19 cellular contexts compared by ENCODE assay signal in the genomic region with DNA sequence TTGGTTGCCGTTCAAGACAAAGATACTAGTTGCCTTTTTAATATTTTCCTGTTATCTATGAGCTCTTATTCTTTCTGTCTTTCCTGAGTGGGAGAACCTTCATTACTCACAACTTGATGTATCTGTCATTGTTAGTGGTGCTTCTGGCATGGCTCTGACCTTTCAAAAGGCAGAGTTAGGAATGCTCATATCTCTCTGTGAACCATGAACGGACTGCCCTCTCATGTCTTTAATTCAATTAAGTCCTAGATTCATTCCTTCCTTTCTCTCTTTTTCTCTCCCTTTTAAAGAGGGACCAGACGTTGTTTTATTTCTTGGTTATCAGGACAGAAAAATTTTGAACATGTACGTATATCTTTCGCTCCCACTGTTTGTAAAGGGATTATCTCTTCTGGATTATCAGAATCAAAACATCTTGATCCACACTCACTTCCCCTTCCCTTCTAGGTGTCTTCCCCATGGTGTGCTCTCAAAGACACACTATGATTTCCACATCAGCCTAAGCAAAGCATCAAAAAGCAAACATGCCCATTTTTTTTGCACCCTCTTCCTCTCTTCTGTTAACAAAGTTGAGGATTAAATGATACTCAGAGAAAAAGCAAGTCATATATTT.
DNase-seq lines count a peak whose midpoint lies in the region; ATAC-seq and TF ChIP-seq lines count a peak whose summit lies in the region.
"Had no signal": no experiment of that assay in that cellular context is flagged by ENCODE, and none has a peak within 500 bp of the region (broad histone marks: within the 10 kb centered on the region; RNA-seq: fewer than 3 reads in every experiment).

No MANE protein-coding gene starts in this region.

- H3K27ac Mint-ChIP-seq in activated naive CD4-positive, alpha-beta T cell treated with anti-CD3 and anti-CD28 coated beads, Interleukin-2, amount 50 U/mL, for 24 hours = peak overlapping the region; percentile 3
- no peak overlapping the region for H3K27ac Mint-ChIP-seq in stimulated activated naive B cell treated with anti-CD40 and anti-IgM and Interleukin-4, amounts not matched to agents 10 μg/mL and 1 μg/mL and 100 μg/mL, for 72 hours
- H3K27ac Mint-ChIP-seq: WTC11 had no signal

- no peaks in the 10 kb centered on the region for H3K36me3 Mint-ChIP-seq in activated naive CD4-positive, alpha-beta T cell treated with anti-CD3 and anti-CD28 coated beads, Interleukin-2, amount 50 U/mL, for 24 hours
- no peaks in the 10 kb centered on the region for H3K36me3 Mint-ChIP-seq in activated T-cell treated with anti-CD3 and anti-CD28 coated beads, Interleukin-2, amount 50 U/mL, for 4 hours (ENCODE audit: insufficient read depth)
- H3K36me3 Mint-ChIP-seq in stimulated activated naive B cell treated with anti-CD40 and anti-IgM and Interleukin-4, amounts not matched to agents 10 μg/mL and 1 μg/mL and 100 μg/mL, for 72 hours = peaks cover 0 to 5% of the 10 kb centered on the region in 2 donors
- H3K36me3 Mint-ChIP-seq: WTC11 had no signal

- H3K36me3 ChIP-seq in stomach = no peaks in the 10 kb centered on the region
- H3K36me3 ChIP-seq: BLaER1 had no signal

- DNase-seq in activated naive CD4-positive, alpha-beta T cell (lab: John Stamatoyannopoulos, UW) = no peak
- peak; percentile 14 for DNase-seq in OCI-M1 (lab: John Stamatoyannopoulos, UW)
- DNase-seq in fibroblast of villous mesenchyme (ENCODE audit: low read depth) = peak; percentile 67
- no peak for DNase-seq in stomach
- no peak for DNase-seq in activated T-cell treated with anti-CD3 and anti-CD28 coated beads, Interleukin-2, amount 50 U/mL, for 4 hours
- DNase-seq in stimulated activated naive B cell treated with anti-CD40 and anti-IgM and Interleukin-4, amounts not matched to agents 10 μg/mL and 1 μg/mL and 100 μg/mL, for 72 hours = no peak
- DNase-seq: activated CD4-positive, alpha-beta T cell treated with anti-CD3 and anti-CD28 coated beads, Interleukin-2, amount 50 U/mL, for 4 hours; activated T-cell treated with anti-CD3 and anti-CD28 coated beads for 4 hours; effector CD4-positive, alpha-beta T cell; EL; NCI-H1417 treated with DMSO at 0.1 percent for 48 hours; occipital lobe; SHP77 treated with DMSO at 0.1 percent for 48 hours; T-helper 2 cell had no signal

- TF ChIP-seq EP300 in stomach (IDR thresholded peaks at IDR 0.05) = no peak

- TF ChIP-seq POLR2A in stomach (IDR thresholded peaks at IDR 0.05) = no peak

- H3K9me3 Mint-ChIP-seq in activated naive CD4-positive, alpha-beta T cell treated with anti-CD3 and anti-CD28 coated beads, Interleukin-2, amount 50 U/mL, for 24 hours = no peaks in the 10 kb centered on the region
- no peaks in the 10 kb centered on the region for H3K9me3 Mint-ChIP-seq in activated T-cell treated with anti-CD3 and anti-CD28 coated beads, Interleukin-2, amount 50 U/mL, for 4 hours
- H3K9me3 Mint-ChIP-seq in stimulated activated naive B cell treated with anti-CD40 and anti-IgM and Interleukin-4, amounts not matched to agents 10 μg/mL and 1 μg/mL and 100 μg/mL, for 72 hours = no peaks in the 10 kb centered on the region

- no peak for TF ChIP-seq CTCF in fibroblast of villous mesenchyme (IDR thresholded peaks at IDR 0.05; ENCODE audit: insufficient read depth, low read depth, low read length)
- no peak for TF ChIP-seq CTCF in stomach (IDR thresholded peaks at IDR 0.05)

- H3K9me3 ChIP-seq in stomach = no peaks in the 10 kb centered on the region
- H3K9me3 ChIP-seq: BLaER1 had no signal

- peak overlapping the region in 3 of 5 donors; percentile 41 to 73 (median 60) for H3K27ac ChIP-seq in stomach
- H3K27ac ChIP-seq: BLaER1 had no signal

- no peak for ATAC-seq in activated T-cell treated with anti-CD3 and anti-CD28 coated beads, Interleukin-2, amount 50 U/mL, for 4 hours
- ATAC-seq in HG03469 (IDR thresholded peaks at IDR 0.05; ENCODE audit: unreplicated experiment) = no peak
- no peak for ATAC-seq in stimulated activated naive B cell treated with anti-CD40 and anti-IgM and Interleukin-4, amounts not matched to agents 10 μg/mL and 1 μg/mL and 100 μg/mL, for 72 hours (replicated peaks)
- ATAC-seq: HCT116, WTC11 had no signal

- H3K4me3 ChIP-seq in fibroblast of villous mesenchyme (ENCODE audit: low read depth, low read length) = no peak overlapping the region
- no peak overlapping the region for H3K4me3 ChIP-seq in stomach
- H3K4me3 ChIP-seq: BLaER1 had no signal

- H3K4me1 Mint-ChIP-seq in activated naive CD4-positive, alpha-beta T cell treated with anti-CD3 and anti-CD28 coated beads, Interleukin-2, amount 50 U/mL, for 24 hours = peaks cover 85% of the 10 kb centered on the region
- H3K4me1 Mint-ChIP-seq in activated T-cell treated with anti-CD3 and anti-CD28 coated beads, Interleukin-2, amount 50 U/mL, for 4 hours (ENCODE audit: low read depth) = peaks cover 63% of the 10 kb centered on the region
- peaks cover 47 to 72% of the 10 kb centered on the region in 2 donors for H3K4me1 Mint-ChIP-seq in stimulated activated naive B cell treated with anti-CD40 and anti-IgM and Interleukin-4, amounts not matched to agents 10 μg/mL and 1 μg/mL and 100 μg/mL, for 72 hours

- peaks cover 42 to 98% (median 74%) of the 10 kb centered on the region in 4 donors for H3K4me1 ChIP-seq in stomach

- 37 to 55% (median 52%) methylated on average over 5 of the region's 5 CpGs for WGBS in stomach, 5 donors

- no peaks in the 10 kb centered on the region for H3K27me3 ChIP-seq in stomach
- H3K27me3 ChIP-seq: BLaER1 had no signal

- intact Hi-C loops in stomach (cut with DNase I; ENCODE audit: low total_unique reads) = no loop called here

- H3K4me3 Mint-ChIP-seq in activated naive CD4-positive, alpha-beta T cell treated with anti-CD3 and anti-CD28 coated beads, Interleukin-2, amount 50 U/mL, for 24 hours = no peak overlapping the region
- no peak overlapping the region for H3K4me3 Mint-ChIP-seq in activated T-cell treated with anti-CD3 and anti-CD28 coated beads, Interleukin-2, amount 50 U/mL, for 4 hours
- H3K4me3 Mint-ChIP-seq in stimulated activated naive B cell treated with anti-CD40 and anti-IgM and Interleukin-4, amounts not matched to agents 10 μg/mL and 1 μg/mL and 100 μg/mL, for 72 hours = no peak overlapping the region
- H3K4me3 Mint-ChIP-seq: WTC11 had no signal

- H3K27me3 Mint-ChIP-seq in activated naive CD4-positive, alpha-beta T cell treated with anti-CD3 and anti-CD28 coated beads, Interleukin-2, amount 50 U/mL, for 24 hours = no peaks in the 10 kb centered on the region
- H3K27me3 Mint-ChIP-seq in activated T-cell treated with anti-CD3 and anti-CD28 coated beads, Interleukin-2, amount 50 U/mL, for 4 hours (ENCODE audit: low read depth) = no peaks in the 10 kb centered on the region
- H3K27me3 Mint-ChIP-seq in stimulated activated naive B cell treated with anti-CD40 and anti-IgM and Interleukin-4, amounts not matched to agents 10 μg/mL and 1 μg/mL and 100 μg/mL, for 72 hours = no peaks in the 10 kb centered on the region

Comparison
In these comparisons a context has a peak if more than half of its experiments do, and no peak if none do; other contexts are left out.
1. DNase-seq: peak in OCI-M1 (single experiment) and fibroblast of villous mesenchyme (single experiment); none in activated naive CD4-positive, alpha-beta T cell (0 of 4), stomach (single experiment), activated T-cell treated with anti-CD3 and anti-CD28 coated beads, Interleukin-2, amount 50 U/mL, for 4 hours (single experiment) and stimulated activated naive B cell treated with anti-CD40 and anti-IgM and Interleukin-4, amounts not matched to agents 10 μg/mL and 1 μg/mL and 100 μg/mL, for 72 hours (single experiment).